ENCODE assay signal across 1 cellular context in the genomic region with DNA sequence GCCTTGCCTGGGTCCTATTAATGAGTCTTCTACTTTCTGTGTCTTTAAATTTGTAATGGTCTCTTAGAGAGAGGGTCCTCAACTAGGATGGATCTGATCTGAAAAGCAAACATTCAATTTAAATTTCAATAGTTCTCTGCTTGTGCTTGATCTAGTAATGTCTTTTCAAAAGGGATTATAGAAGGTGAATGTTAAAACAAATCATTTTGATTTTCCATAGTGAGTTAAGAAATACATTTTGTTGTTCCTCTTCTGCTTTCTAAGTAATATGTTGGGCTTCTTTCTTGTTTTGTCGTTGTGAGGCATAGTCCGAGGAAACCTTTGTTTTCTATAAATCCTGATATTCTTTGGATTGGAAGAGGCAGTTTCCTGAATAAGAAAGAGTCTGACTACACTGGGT.
TF ChIP-seq lines count a peak whose summit lies in the region.

No MANE protein-coding gene starts in this region.

TF ChIP-seq in GM12878, 131 proteins besides CTCF, POLR2A, EP300 and RAD21 (continued from another document):
- TF ChIP-seq, protein P1, sequence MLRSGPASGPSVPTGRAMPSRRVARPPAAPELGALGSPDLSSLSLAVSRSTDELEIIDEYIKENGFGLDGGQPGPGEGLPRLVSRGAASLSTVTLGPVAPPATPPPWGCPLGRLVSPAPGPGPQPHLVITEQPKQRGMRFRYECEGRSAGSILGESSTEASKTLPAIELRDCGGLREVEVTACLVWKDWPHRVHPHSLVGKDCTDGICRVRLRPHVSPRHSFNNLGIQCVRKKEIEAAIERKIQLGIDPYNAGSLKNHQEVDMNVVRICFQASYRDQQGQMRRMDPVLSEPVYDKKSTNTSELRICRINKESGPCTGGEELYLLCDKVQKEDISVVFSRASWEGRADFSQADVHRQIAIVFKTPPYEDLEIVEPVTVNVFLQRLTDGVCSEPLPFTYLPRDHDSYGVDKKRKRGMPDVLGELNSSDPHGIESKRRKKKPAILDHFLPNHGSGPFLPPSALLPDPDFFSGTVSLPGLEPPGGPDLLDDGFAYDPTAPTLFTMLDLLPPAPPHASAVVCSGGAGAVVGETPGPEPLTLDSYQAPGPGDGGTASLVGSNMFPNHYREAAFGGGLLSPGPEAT (IDR thresholded peaks at IDR 0.05; ENCODE audit: low read depth): no peak
- TF ChIP-seq NFIC (IDR thresholded peaks at IDR 0.05; ENCODE audit: low read depth, low read length) (no peak), DPF2 (IDR thresholded peaks at IDR 0.05) (no peak), BACH1 (IDR thresholded peaks at IDR 0.05; ENCODE audit: borderline replicate concordance) (no peak), CREM (IDR thresholded peaks at IDR 0.05; ENCODE audit: low read depth) (no peak), CBFB (IDR thresholded peaks at IDR 0.05; ENCODE audit: low read depth) (no peak), LARP7 (IDR thresholded peaks at IDR 0.05) (no peak), BCL11A (IDR thresholded peaks at IDR 0.05; ENCODE audit: low read depth, low read length) (no peak), PAX8 (IDR thresholded peaks at IDR 0.05) (no peak)
- TF ChIP-seq, protein P2, sequence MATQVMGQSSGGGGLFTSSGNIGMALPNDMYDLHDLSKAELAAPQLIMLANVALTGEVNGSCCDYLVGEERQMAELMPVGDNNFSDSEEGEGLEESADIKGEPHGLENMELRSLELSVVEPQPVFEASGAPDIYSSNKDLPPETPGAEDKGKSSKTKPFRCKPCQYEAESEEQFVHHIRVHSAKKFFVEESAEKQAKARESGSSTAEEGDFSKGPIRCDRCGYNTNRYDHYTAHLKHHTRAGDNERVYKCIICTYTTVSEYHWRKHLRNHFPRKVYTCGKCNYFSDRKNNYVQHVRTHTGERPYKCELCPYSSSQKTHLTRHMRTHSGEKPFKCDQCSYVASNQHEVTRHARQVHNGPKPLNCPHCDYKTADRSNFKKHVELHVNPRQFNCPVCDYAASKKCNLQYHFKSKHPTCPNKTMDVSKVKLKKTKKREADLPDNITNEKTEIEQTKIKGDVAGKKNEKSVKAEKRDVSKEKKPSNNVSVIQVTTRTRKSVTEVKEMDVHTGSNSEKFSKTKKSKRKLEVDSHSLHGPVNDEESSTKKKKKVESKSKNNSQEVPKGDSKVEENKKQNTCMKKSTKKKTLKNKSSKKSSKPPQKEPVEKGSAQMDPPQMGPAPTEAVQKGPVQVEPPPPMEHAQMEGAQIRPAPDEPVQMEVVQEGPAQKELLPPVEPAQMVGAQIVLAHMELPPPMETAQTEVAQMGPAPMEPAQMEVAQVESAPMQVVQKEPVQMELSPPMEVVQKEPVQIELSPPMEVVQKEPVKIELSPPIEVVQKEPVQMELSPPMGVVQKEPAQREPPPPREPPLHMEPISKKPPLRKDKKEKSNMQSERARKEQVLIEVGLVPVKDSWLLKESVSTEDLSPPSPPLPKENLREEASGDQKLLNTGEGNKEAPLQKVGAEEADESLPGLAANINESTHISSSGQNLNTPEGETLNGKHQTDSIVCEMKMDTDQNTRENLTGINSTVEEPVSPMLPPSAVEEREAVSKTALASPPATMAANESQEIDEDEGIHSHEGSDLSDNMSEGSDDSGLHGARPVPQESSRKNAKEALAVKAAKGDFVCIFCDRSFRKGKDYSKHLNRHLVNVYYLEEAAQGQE (IDR thresholded peaks at IDR 0.05; ENCODE audit: low read depth, low read length): no peak
- TF ChIP-seq, protein P3, sequence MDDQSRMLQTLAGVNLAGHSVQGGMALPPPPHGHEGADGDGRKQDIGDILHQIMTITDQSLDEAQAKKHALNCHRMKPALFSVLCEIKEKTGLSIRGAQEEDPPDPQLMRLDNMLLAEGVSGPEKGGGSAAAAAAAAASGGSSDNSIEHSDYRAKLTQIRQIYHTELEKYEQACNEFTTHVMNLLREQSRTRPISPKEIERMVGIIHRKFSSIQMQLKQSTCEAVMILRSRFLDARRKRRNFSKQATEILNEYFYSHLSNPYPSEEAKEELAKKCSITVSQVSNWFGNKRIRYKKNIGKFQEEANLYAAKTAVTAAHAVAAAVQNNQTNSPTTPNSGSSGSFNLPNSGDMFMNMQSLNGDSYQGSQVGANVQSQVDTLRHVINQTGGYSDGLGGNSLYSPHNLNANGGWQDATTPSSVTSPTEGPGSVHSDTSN (IDR thresholded peaks at IDR 0.05; ENCODE audit: insufficient replicate concordance, low read depth, low read length): no peak
- TF ChIP-seq, protein P4, sequence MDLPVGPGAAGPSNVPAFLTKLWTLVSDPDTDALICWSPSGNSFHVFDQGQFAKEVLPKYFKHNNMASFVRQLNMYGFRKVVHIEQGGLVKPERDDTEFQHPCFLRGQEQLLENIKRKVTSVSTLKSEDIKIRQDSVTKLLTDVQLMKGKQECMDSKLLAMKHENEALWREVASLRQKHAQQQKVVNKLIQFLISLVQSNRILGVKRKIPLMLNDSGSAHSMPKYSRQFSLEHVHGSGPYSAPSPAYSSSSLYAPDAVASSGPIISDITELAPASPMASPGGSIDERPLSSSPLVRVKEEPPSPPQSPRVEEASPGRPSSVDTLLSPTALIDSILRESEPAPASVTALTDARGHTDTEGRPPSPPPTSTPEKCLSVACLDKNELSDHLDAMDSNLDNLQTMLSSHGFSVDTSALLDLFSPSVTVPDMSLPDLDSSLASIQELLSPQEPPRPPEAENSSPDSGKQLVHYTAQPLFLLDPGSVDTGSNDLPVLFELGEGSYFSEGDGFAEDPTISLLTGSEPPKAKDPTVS (IDR thresholded peaks at IDR 0.05; ENCODE audit: low read depth, low read length): no peak
